9 cellular contexts compared by ENCODE assay signal in genomic region chr6:44245391-44245911, GRCh38. TPM values are rescaled to one million over a fixed set of nuclear protein-coding genes. Genes with fewer than 3 reads are reported as not detected.
DNase-seq lines count a peak whose midpoint lies in the region; ATAC-seq and TF ChIP-seq lines count a peak whose summit lies in the region.
"Had no signal": no experiment of that assay in that cellular context is flagged by ENCODE, and none has a peak within 500 bp of the region (broad histone marks: within the 10 kb centered on the region; RNA-seq: fewer than 3 reads in every experiment).

No MANE protein-coding gene starts in this region.

- POLR2A ChIA-PET in T-cell (lab: Charles Lee): no interaction called here

- H3K9me3 Mint-ChIP-seq in T-cell: no peaks in the 10 kb centered on the region

- H3K4me3 ChIP-seq in GM06990 (replicated peaks; ENCODE audit: low read depth, low read length) (peak overlapping the region; percentile 91), fibroblast of villous mesenchyme (ENCODE audit: low read depth, low read length) (peak overlapping the region; percentile 100), rectal smooth muscle tissue (ENCODE audit: low read length) (peak overlapping the region; percentile 88)

- H3K4me3 Mint-ChIP-seq in T-cell: peak overlapping the region; percentile 94 to 99 (median 98)

- H3K27me3 Mint-ChIP-seq in T-cell: no peaks in the 10 kb centered on the region

- H3K27ac ChIP-seq in rectal smooth muscle tissue (ENCODE audit: low read depth, low read length): peak overlapping the region; percentile 95

- DNase-seq in GM06990 (ENCODE audit: extremely low read depth, insufficient read length) (no peak), T-cell (no peak), fibroblast of villous mesenchyme (ENCODE audit: low read depth) (no peak), NOMO-1 (lab: John Stamatoyannopoulos, UW; ENCODE audit: unreplicated experiment in 2 of 2) (no peak), NCI-H1930 (lab: John Stamatoyannopoulos, UW) (no peak)

- TF ChIP-seq CTCF in GM06990 (IDR thresholded peaks at IDR 0.05; ENCODE audit: insufficient read depth, low read length, poor library complexity, severe bottlenecking) (no peak), fibroblast of villous mesenchyme (IDR thresholded peaks at IDR 0.05; ENCODE audit: insufficient read depth, low read depth, low read length) (no peak)

- peaks cover 15% of the 10 kb centered on the region for H3K36me3 ChIP-seq in GM06990 (ENCODE audit: control insufficient read depth, insufficient read depth, low read length)
- peaks cover 18% of the 10 kb centered on the region for H3K36me3 ChIP-seq in rectal smooth muscle tissue (ENCODE audit: control insufficient read depth, insufficient read depth, low read length)

- ATAC-seq in T-cell (replicated peaks in 1 of 4): no peak
- no peak for ATAC-seq in HG03521 (IDR thresholded peaks at IDR 0.05; ENCODE audit: unreplicated experiment)
- ATAC-seq in GM18873 (IDR thresholded peaks at IDR 0.05; ENCODE audit: low FRiP score, unreplicated experiment): no peak

- peak overlapping the region; percentile 68 for H3K9ac ChIP-seq in rectal smooth muscle tissue (ENCODE audit: low read length)

- CTCF ChIA-PET in T-cell (lab: Charles Lee): interaction anchor here (0.6 to 2.4 kb wide), 4 partner anchors 11 to 380 kb away, joined by 3 to 9 read pairs (median 6); partner anchors contain the start of genes SLC29A1 (in 1 of the 2) and SLC35B2 (in 1 of the 2)

- peaks cover 6% of the 10 kb centered on the region for H3K4me1 ChIP-seq in rectal smooth muscle tissue (ENCODE audit: control insufficient read depth, insufficient read depth, low read length)

- peaks cover 32 to 42% (median 36%) of the 10 kb centered on the region in 3 donors for H3K4me1 Mint-ChIP-seq in T-cell

- H3K36me3 Mint-ChIP-seq in T-cell: peaks cover 23% of the 10 kb centered on the region

- H3K27me3 ChIP-seq in GM06990 (replicated peaks; ENCODE audit: control insufficient read depth, insufficient read depth, low read length) (no peaks in the 10 kb centered on the region), rectal smooth muscle tissue (ENCODE audit: control insufficient read depth, insufficient read depth, low read length) (no peaks in the 10 kb centered on the region)

- H3K27ac Mint-ChIP-seq in T-cell: peak overlapping the region; percentile 63 to 99

RNA-seq across cellular contexts. Expression of gene HSP90AB1, which starts 1.4 kb away (rescaled TPM):
- total RNA-seq in T-cell (100 to 1,000 TPM; 394 to 454 (median 404) TPM), fibroblast of villous mesenchyme (573 and 928 TPM in 2 replicates)

RNA-seq across cellular contexts. Expression of gene SLC35B2, which starts 11.9 kb away (rescaled TPM):
- total RNA-seq in T-cell (10 to 100 TPM; 14.6 to 21.8 (median 20.3) TPM), fibroblast of villous mesenchyme (84.7 and 92.8 TPM in 2 replicates)

RNA-seq across cellular contexts. Expression of gene NFKBIE, which starts 19.9 kb away (rescaled TPM):
- total RNA-seq in T-cell: 10 to 100 TPM in 4 of 5 donors, 1 to 10 TPM in 1; 9.9 to 35.0 (median 13.6) TPM
- 12.2 and 17.7 TPM in 2 replicates for total RNA-seq in fibroblast of villous mesenchyme

RNA-seq across cellular contexts. Expression of gene SLC29A1, which starts 22.1 kb away (rescaled TPM):
- total RNA-seq in T-cell: 1 to 10 TPM; 1.3 to 8.0 (median 3.4) TPM
- total RNA-seq in fibroblast of villous mesenchyme: 7.1 and 9.5 TPM in 2 replicates

RNA-seq across cellular contexts. Expression of gene TMEM151B, which starts 24.8 kb away (rescaled TPM):
- total RNA-seq in T-cell (under 1 TPM in 3 of 5 donors, not detected in 2; 0.13 to 0.18 (median 0.14) TPM), fibroblast of villous mesenchyme (under 0.01 TPM in 1 of 2 replicates, not detected in the other)
- total RNA-seq: T-helper 1 cell treated with Interleukin-12 subunit alpha and Interleukin-12 subunit beta and Interleukin-4 antibody, amounts not matched to agents 30 ng/mL and 1 ng/mL, for 36 hours had no signal
